14 cellular contexts compared by ENCODE assay signal in genomic region chr3:180433172-180433571, GRCh38.
A peak's percentile ranks its signal among the peaks of the same experiment; 100 is the strongest.
DNase-seq lines count a peak whose midpoint lies in the region; ATAC-seq and TF ChIP-seq lines count a peak whose summit lies in the region.
"Had no signal": no experiment of that assay in that cellular context is flagged by ENCODE, and none has a peak within 500 bp of the region (broad histone marks: within the 10 kb centered on the region; RNA-seq: fewer than 3 reads in every experiment).

No MANE protein-coding gene starts in this region.

- in situ Hi-C loops in Caki2 (cut with HindIII; ENCODE audit: low pct_unique_long_range_greater_than_20kb, low sequenced_read_pairs): no loop called here
- in situ Hi-C loops in mammary epithelial cell (cut with MboI; ENCODE audit: low sequenced_read_pairs in 2 of 2): no loop called here

- H3K4me2 ChIP-seq in mammary epithelial cell (ENCODE audit: insufficient read depth, low read depth, low read length): peak overlapping the region; percentile 68

- H3K27me3 ChIP-seq in mammary epithelial cell (ENCODE audit: insufficient read depth, low read length): no peaks in the 10 kb centered on the region
- H3K27me3 ChIP-seq: MG63 had no signal

- DNase-seq in Caki2 (ENCODE audit: low read depth) (peak; percentile 12), MV-4-11 (lab: John Stamatoyannopoulos, UW) (peak; percentile 46), mammary epithelial cell (peak; percentile 94), kidney tubule cell (ENCODE audit: low spot score) (peak; percentile 86), NCI-H2171 (lab: John Stamatoyannopoulos, UW) (no peak), activated gamma-delta T cell treated with Interleukin-2 at 50 U/mL for 16 hours (no peak)
- no peak for DNase-seq in activated naive CD4-positive, alpha-beta T cell treated with Interleukin-2 at 50 U/mL for 16 hours
- DNase-seq: activated CD8-positive, alpha-beta T cell treated with anti-CD3 and anti-CD28 coated beads, Interleukin-2, amount 10 ng/mL, durations not matched to agents 7 days and 5 days; activated naive CD4-positive, alpha-beta T cell treated with anti-CD3 and anti-CD28 coated beads, Interleukin-2, amount 50 U/mL, for 16 hours; CD8-positive, alpha-beta T cell; MG63; naive thymus-derived CD4-positive, alpha-beta T cell; OCI-M1 had no signal

- H3K9me3 ChIP-seq in mammary epithelial cell (replicated peaks; ENCODE audit: insufficient read depth, low read length): peaks cover 7% of the 10 kb centered on the region

- CTCF ChIA-PET in mammary epithelial cell (lab: Charles Lee; ENCODE audit: low non-redundant PET): no interaction called here

- TF ChIP-seq CTCF in mammary epithelial cell (conservative IDR thresholded peaks at IDR 0.05 in 1 of 2, IDR thresholded peaks at IDR 0.05 in 1 of 2; ENCODE audit: extremely low read depth in 1 of 2, insufficient read depth in 1 of 2, low read depth in 1 of 2, low read length in 2 of 2): no peak

- H2AFZ ChIP-seq in mammary epithelial cell (ENCODE audit: low read depth, low read length): no peak overlapping the region

- H3K36me3 ChIP-seq in mammary epithelial cell (ENCODE audit: insufficient read depth, low read length): peaks cover 8% of the 10 kb centered on the region
- H3K36me3 ChIP-seq: MG63 had no signal

- no peak overlapping the region for H3K9ac ChIP-seq in mammary epithelial cell (ENCODE audit: insufficient read depth, low read length)

- intact Hi-C loops in mammary epithelial cell (cut with micrococcal nuclease): loop anchor here (1.0 to 5.0 kb wide), 2 partner anchors 24 to 34 kb away; no protein-coding TSS in a partner anchor

- ATAC-seq in GM21737 (IDR thresholded peaks at IDR 0.05; ENCODE audit: unreplicated experiment): no peak
- ATAC-seq: activated CD8-positive, alpha-beta T cell treated with anti-CD3 and anti-CD28 coated beads, Interleukin-2, amount 10 ng/mL, durations not matched to agents 7 days and 5 days; CD8-positive, alpha-beta T cell; naive thymus-derived CD4-positive, alpha-beta T cell had no signal

- H3K27ac ChIP-seq in mammary epithelial cell (ENCODE audit: insufficient read depth, low read depth, low read length): peak overlapping the region; percentile 97

- dilution Hi-C loops in mammary epithelial cell (cut with HindIII; ENCODE audit: low sequenced_read_pairs): no loop called here

- H4K20me1 ChIP-seq in mammary epithelial cell (ENCODE audit: insufficient read depth, low read length): no peaks in the 10 kb centered on the region

- H3K4me1 ChIP-seq in mammary epithelial cell (ENCODE audit: insufficient read depth, low read length): peaks cover 41% of the 10 kb centered on the region

- peaks cover 67% of the 10 kb centered on the region for H3K79me2 ChIP-seq in mammary epithelial cell (ENCODE audit: insufficient read depth, low read length)

- WGBS in mammary epithelial cell (ENCODE audit: low coverage, missing lambda C conversion rate): 0% methylated on average over 1 of the region's 1 CpG

- BruUV-seq in mammary epithelial cell (replicated peaks; lab: Mats Ljungman, UMichigan): no TSS peak

- peak overlapping the region in 1 of 3 experiments; percentile 17 for H3K4me3 ChIP-seq in mammary epithelial cell (replicated peaks in 1 of 3; ENCODE audit: insufficient read depth in 1 of 3, low read depth in 2 of 3, low read length in 3 of 3)
- H3K4me3 ChIP-seq: MG63 had no signal

Comparison
In these comparisons a context has a peak if more than half of its experiments do, and no peak if none do; other contexts are left out.
1. DNase-seq: peak in Caki2 (single experiment), MV-4-11 (single experiment), mammary epithelial cell (single experiment) and kidney tubule cell (single experiment); none in NCI-H2171 (single experiment), activated naive CD4-positive, alpha-beta T cell treated with Interleukin-2 at 50 U/mL for 16 hours (single experiment) and activated gamma-delta T cell treated with Interleukin-2 at 50 U/mL for 16 hours (single experiment).